Comparison of ENCODE assay signal across 9 cellular contexts in the genomic region with DNA sequence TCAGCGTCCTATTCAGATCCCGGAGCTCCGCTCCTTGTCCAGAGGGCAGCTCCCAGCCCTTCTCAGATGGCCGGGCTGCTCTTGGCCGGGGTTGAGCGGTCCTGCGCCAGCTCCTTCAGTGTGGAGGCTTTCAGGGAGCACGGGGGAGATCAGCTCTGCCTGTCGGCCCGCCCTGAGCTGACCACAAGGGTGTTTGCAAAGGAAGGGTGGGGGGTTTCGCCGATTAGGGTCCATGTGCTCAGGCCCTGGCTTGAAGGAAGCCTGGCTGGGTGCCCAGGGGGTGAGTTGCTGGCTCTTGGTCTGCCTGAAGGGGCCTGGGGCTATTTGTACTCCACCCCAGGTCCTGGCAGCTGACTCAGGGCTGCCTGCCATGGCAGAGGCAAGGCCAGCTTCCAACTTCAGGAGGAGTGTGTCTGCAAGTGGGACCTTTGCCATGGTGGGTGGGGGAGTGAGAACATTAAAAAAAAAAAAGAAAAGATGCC.
DNase-seq lines count a peak whose midpoint lies in the region; TF ChIP-seq lines count a peak whose summit lies in the region.
"Had no signal": no experiment of that assay in that cellular context is flagged by ENCODE, and none has a peak within 500 bp of the region (broad histone marks: within the 10 kb centered on the region; RNA-seq: fewer than 3 reads in every experiment).

No MANE protein-coding gene starts in this region.

- H3F3A ChIP-seq in neural progenitor cell (ENCODE audit: low read depth), result no peaks in the 10 kb centered on the region

- H3K27ac Mint-ChIP-seq in neural progenitor cell, result no peak overlapping the region

- H3K27ac ChIP-seq in 22Rv1 (peak overlapping the region; percentile 32), RWPE1 (peak overlapping the region; percentile 99), neural progenitor cell (no peak overlapping the region)

- no peaks in the 10 kb centered on the region for H4K20me1 ChIP-seq in neural progenitor cell (ENCODE audit: low read depth)

- H3K4me3 ChIP-seq in fibroblast of the aortic adventitia (ENCODE audit: low read depth, low read length) (no peak overlapping the region), neural progenitor cell (no peak overlapping the region), H7 (ENCODE audit: insufficient read depth, low read depth, low read length) (no peak overlapping the region)

- CTCF ChIA-PET in RWPE1 (lab: Yijun Ruan, JAX), result interaction anchor here (0.5 to 0.6 kb wide), 5 partner anchors 100 to 707 kb away, joined by 3 to 4 read pairs (median 3); no protein-coding TSS in a partner anchor

- no peak for TF ChIP-seq CTCF in 22Rv1 (IDR thresholded peaks at IDR 0.05)
- no peak for TF ChIP-seq CTCF in RWPE1 (conservative IDR thresholded peaks at IDR 0.05; ENCODE audit: low read depth)
- no peak for TF ChIP-seq CTCF in fibroblast of the aortic adventitia (IDR thresholded peaks at IDR 0.05; ENCODE audit: insufficient read depth, low read length)
- TF ChIP-seq CTCF in neural progenitor cell (IDR thresholded peaks at IDR 0.05), result no peak

- H3K36me3 ChIP-seq in neural progenitor cell, result no peaks in the 10 kb centered on the region
- no peaks in the 10 kb centered on the region for H3K36me3 ChIP-seq in H7 (replicated peaks; ENCODE audit: control insufficient read depth, insufficient read depth, low read length)

- POLR2A ChIA-PET in RWPE1 (lab: Yijun Ruan, JAX; ENCODE audit: low non-redundant PET), result interaction anchor here (0.6 kb wide), 1 partner anchor 130 kb away, joined by 3 read pairs; no protein-coding TSS in a partner anchor

- no peaks in the 10 kb centered on the region for H3K4me1 ChIP-seq in neural progenitor cell

- peak; percentile 77 for DNase-seq in RWPE1 (ENCODE audit: low spot score)
- DNase-seq in fibroblast of the aortic adventitia (ENCODE audit: low read depth), result peak; percentile 98
- DNase-seq in neural progenitor cell (ENCODE audit: low spot score), result no peak
- no peak for DNase-seq in H7
- DNase-seq in NCI-H1092 (lab: John Stamatoyannopoulos, UW), result no peak
- DNase-seq in stimulated activated CD4-positive, alpha-beta T cell treated with anti-CD3 and anti-CD28 coated beads, Interleukin-12 subunit alpha, Interleukin-12 subunit beta, amount 100 ng/mL, for 4 hours, result no peak
- DNase-seq in DMS153 treated with DMSO at 0.1 percent for 48 hours (lab: John Stamatoyannopoulos, UW; ENCODE audit: unreplicated experiment), result no peak
- DNase-seq: ACHN had no signal

- H3K4me3 Mint-ChIP-seq in neural progenitor cell, result no peak overlapping the region

- H3K4me2 ChIP-seq in neural progenitor cell, result no peak overlapping the region

- H3K27me3 Mint-ChIP-seq in neural progenitor cell (ENCODE audit: insufficient read depth, low read depth), result peaks cover 5% of the 10 kb centered on the region

- H3K9me3 ChIP-seq in neural progenitor cell (ENCODE audit: low read depth), result no peaks in the 10 kb centered on the region

- H3K79me2 ChIP-seq in neural progenitor cell (ENCODE audit: low read depth), result no peaks in the 10 kb centered on the region

- H3K27me3 ChIP-seq in neural progenitor cell (no peaks in the 10 kb centered on the region), H7 (ENCODE audit: control insufficient read depth, insufficient read depth, low read length) (no peaks in the 10 kb centered on the region)

- no peaks in the 10 kb centered on the region for H3K36me3 Mint-ChIP-seq in neural progenitor cell

- peak overlapping the region; percentile 42 for H2AFZ ChIP-seq in neural progenitor cell (replicated peaks)

- H3K9me3 Mint-ChIP-seq in neural progenitor cell, result no peaks in the 10 kb centered on the region

- H3K4me1 Mint-ChIP-seq in neural progenitor cell, result no peaks in the 10 kb centered on the region

- H3K9ac ChIP-seq in neural progenitor cell, result no peak overlapping the region

Comparison
In these comparisons a context has a peak if more than half of its experiments do, and no peak if none do; other contexts are left out.
1. DNase-seq: peak in RWPE1 (single experiment) and fibroblast of the aortic adventitia (single experiment); none in neural progenitor cell (single experiment), H7 (single experiment), NCI-H1092 (single experiment), stimulated activated CD4-positive, alpha-beta T cell treated with anti-CD3 and anti-CD28 coated beads, Interleukin-12 subunit alpha, Interleukin-12 subunit beta, amount 100 ng/mL, for 4 hours (single experiment) and DMS153 treated with DMSO at 0.1 percent for 48 hours (single experiment).